In genomic region chr1:209260146-209260545, GRCh38 we compare ENCODE assay signal across 20 cellular contexts.
A peak's percentile ranks its signal among the peaks of the same experiment; 100 is the strongest.
DNase-seq lines count a peak whose midpoint lies in the region; ATAC-seq, FAIRE-seq and TF ChIP-seq lines count a peak whose summit lies in the region.
"Had no signal": no experiment of that assay in that cellular context is flagged by ENCODE, and none has a peak within 500 bp of the region (broad histone marks: within the 10 kb centered on the region; RNA-seq: fewer than 3 reads in every experiment).

No MANE protein-coding gene starts in this region.

- H2AFZ ChIP-seq in trophoblast cell (ENCODE audit: insufficient read depth, low read length, poor library complexity) (no peak overlapping the region), HepG2 (ENCODE audit: low read length) (no peak overlapping the region)
- H2AFZ ChIP-seq: GM23248 had no signal

- no peak overlapping the region for H4K8ac ChIP-seq in trophoblast cell (ENCODE audit: low read depth, low read length)

- no peaks in the 10 kb centered on the region for H3K27me3 ChIP-seq in trophoblast cell (ENCODE audit: insufficient read depth, low read length)
- no peaks in the 10 kb centered on the region for H3K27me3 ChIP-seq in HepG2 (ENCODE audit: control insufficient read depth in 1 of 2, insufficient read depth in 2 of 2, low read length in 2 of 2)

- H2BK12ac ChIP-seq in trophoblast cell (ENCODE audit: low read length) = no peak overlapping the region

- POLR2A ChIA-PET in HepG2 (lab: Yijun Ruan, JAX) = no interaction called here

- no peak overlapping the region for H3K14ac ChIP-seq in trophoblast cell (ENCODE audit: low read length)

- H3K4me1 ChIP-seq in trophoblast cell (ENCODE audit: control insufficient read depth in 1 of 2, insufficient read depth in 2 of 2, low read length in 2 of 2) = no peaks in the 10 kb centered on the region
- H3K4me1 ChIP-seq in HepG2 (ENCODE audit: insufficient read depth, low read length) = no peaks in the 10 kb centered on the region
- H3K4me1 ChIP-seq: A549, Caco-2 had no signal

- no peaks in the 10 kb centered on the region for H3K36me3 ChIP-seq in trophoblast cell (ENCODE audit: control insufficient read depth in 1 of 2, insufficient read depth in 2 of 2, low read length in 2 of 2)
- no peaks in the 10 kb centered on the region for H3K36me3 ChIP-seq in HepG2 (replicated peaks in 1 of 2; ENCODE audit: control insufficient read depth in 1 of 2, insufficient read depth in 2 of 2, low read length in 2 of 2)

- TF ChIP-seq EP300 in HepG2 (IDR thresholded peaks at IDR 0.05; ENCODE audit: low read depth in 2 of 2, low read length in 2 of 2) = no peak
- no peak for TF ChIP-seq EP300 in HepG2 (CRISPR knock-in tag; IDR thresholded peaks at IDR 0.05; ENCODE audit: borderline replicate concordance)

- TF ChIP-seq CTCF in cardiac fibroblast (IDR thresholded peaks at IDR 0.05; ENCODE audit: low read depth, low read length) (no peak), fibroblast of pulmonary artery (IDR thresholded peaks at IDR 0.05; ENCODE audit: low read length, missing control alignments) (no peak), HepG2 (CRISPR knock-in tag; IDR thresholded peaks at IDR 0.05) (no peak)

- no peaks in the 10 kb centered on the region for H3K79me2 ChIP-seq in trophoblast cell (ENCODE audit: control insufficient read depth, insufficient read depth, low read length, poor library complexity)
- H3K79me2 ChIP-seq in HepG2 (ENCODE audit: insufficient read depth, low read length) = no peaks in the 10 kb centered on the region

- no peak overlapping the region for H3K4ac ChIP-seq in trophoblast cell (ENCODE audit: low read depth, low read length)

- no peak overlapping the region for H3K23ac ChIP-seq in trophoblast cell (ENCODE audit: low read length)

- TF ChIP-seq RAD21 in HepG2 (CRISPR knock-in tag; IDR thresholded peaks at IDR 0.05) = no peak

- no peaks in the 10 kb centered on the region for H4K20me1 ChIP-seq in HepG2 (ENCODE audit: insufficient read depth, low read length)

- in situ Hi-C loops in HepG2 (cut with HindIII; ENCODE audit: extremely low pct_ligation_motif_present, low pct_unique_long_range_greater_than_20kb) = no loop called here

- H3K9me3 ChIP-seq in trophoblast cell (ENCODE audit: insufficient read depth, low read depth, low read length) = no peaks in the 10 kb centered on the region
- peaks cover 25% of the 10 kb centered on the region for H3K9me3 ChIP-seq in HepG2 (ENCODE audit: low read length)
- H3K9me3 ChIP-seq: Caco-2 had no signal

- CTCF ChIA-PET in HepG2 (lab: Yijun Ruan, JAX; ENCODE audit: low intra/inter-chr PET ratio, low total read pairs) = no interaction called here

- no peak for ATAC-seq in HepG2
- ATAC-seq: A549, HCT116 had no signal

- DNase-seq in NCI-H226 (peak; percentile 77), cardiac fibroblast (ENCODE audit: low read depth in 2 of 2) (peak; percentile 5 to 17), fibroblast of pulmonary artery (ENCODE audit: low read depth) (peak; percentile 16), trophoblast cell (peak; percentile 16 to 85), HepG2 (ENCODE audit: low spot score) (no peak), HCEC 1CT (no peak)
- DNase-seq in stimulated activated naive CD4-positive, alpha-beta T cell treated with Interleukin-2 at 50 U/mL for 16 hours (lab: John Stamatoyannopoulos, UW) = no peak
- DNase-seq: AML-193; Caco-2; CD4-positive, alpha-beta T cell; GM23248; HFFc6 had no signal

- TF ChIP-seq POLR2A in HepG2 (IDR thresholded peaks at IDR 0.05; ENCODE audit: insufficient read depth in 1 of 2, low read depth in 2 of 2, low read length in 2 of 2) = no peak

- no peak overlapping the region for H2AK5ac ChIP-seq in trophoblast cell (ENCODE audit: low read length)

- H2BK120ac ChIP-seq in trophoblast cell (ENCODE audit: insufficient read depth, low read length, poor library complexity) = no peak overlapping the region

- no TSS peak for BruUV-seq in HepG2 (replicated peaks; lab: Mats Ljungman, UMichigan)

- H3K9ac ChIP-seq in trophoblast cell (ENCODE audit: low read length) = no peak overlapping the region
- no peak overlapping the region for H3K9ac ChIP-seq in HepG2 (ENCODE audit: insufficient read depth, low read depth, low read length)
- H3K9ac ChIP-seq: GM23248 had no signal

- no peak overlapping the region for H2BK5ac ChIP-seq in trophoblast cell (ENCODE audit: low read depth, low read length, poor library complexity)

- no peak overlapping the region for H4K12ac ChIP-seq in trophoblast cell (ENCODE audit: low read depth, low read length)

- no peak overlapping the region for H3K4me2 ChIP-seq in trophoblast cell (ENCODE audit: low read length)
- no peak overlapping the region for H3K4me2 ChIP-seq in HepG2 (ENCODE audit: low read depth, low read length)
- H3K4me2 ChIP-seq: A549 had no signal

- H4K91ac ChIP-seq in trophoblast cell (ENCODE audit: low read depth, low read length) = no peak overlapping the region

- FAIRE-seq in HepG2 (lab: Jason Lieb, UNC) = no peak
- FAIRE-seq: A549, D721Med, GM12891, GM19239, HTR-8/SVneo had no signal

- no peaks in the 10 kb centered on the region for H3K79me1 ChIP-seq in trophoblast cell (ENCODE audit: low read length)

- no CpG with 5 or more reads among the region's 2 CpGs for WGBS in trophoblast cell (ENCODE audit: extremely low coverage, insufficient coverage, insufficient read length)
- WGBS in HepG2 (ENCODE audit: low lambda C conversion rate) = 3% methylated on average over 2 of the region's 2 CpGs

- intact Hi-C loops in HepG2 (cut with micrococcal nuclease; ENCODE audit: unreplicated experiment) = no loop called here

- H3K18ac ChIP-seq in trophoblast cell (ENCODE audit: low read length) = no peak overlapping the region

- H3K4me3 ChIP-seq in cardiac fibroblast (replicated peaks in 1 of 2; ENCODE audit: low read depth in 2 of 2, low read length in 2 of 2) (no peak overlapping the region), fibroblast of pulmonary artery (replicated peaks; ENCODE audit: low read depth, low read length) (no peak overlapping the region), trophoblast cell (ENCODE audit: low read depth, low read length) (no peak overlapping the region), HepG2 (replicated peaks in 1 of 3; ENCODE audit: insufficient read depth in 1 of 3, low read depth in 2 of 3, low read length in 3 of 3) (no peak overlapping the region)
- H3K4me3 ChIP-seq: A549, GM23248 had no signal

- H3K27ac ChIP-seq in trophoblast cell (ENCODE audit: low read depth, low read length) (no peak overlapping the region), HepG2 (ENCODE audit: extremely low read length, insufficient read depth, low read length) (no peak overlapping the region)
- H3K27ac ChIP-seq: 22Rv1, A549, C4-2B, GM23248 had no signal

TF ChIP-seq in HepG2, 621 proteins besides CTCF, POLR2A, EP300 and RAD21:
- TF ChIP-seq ELF3 (CRISPR knock-in tag; IDR thresholded peaks at IDR 0.05) (no peak), MZF1 (CRISPR knock-in tag; IDR thresholded peaks at IDR 0.05; ENCODE audit: borderline replicate concordance) (no peak), IRF1 (CRISPR knock-in tag; IDR thresholded peaks at IDR 0.05; ENCODE audit: low read depth) (no peak), ZNF563 (CRISPR knock-in tag; IDR thresholded peaks at IDR 0.05) (no peak), MLXIP (CRISPR knock-in tag; IDR thresholded peaks at IDR 0.05; ENCODE audit: borderline replicate concordance) (no peak), ZFP90 (CRISPR knock-in tag; IDR thresholded peaks at IDR 0.05; ENCODE audit: borderline replicate concordance) (no peak), NR2F6 (IDR thresholded peaks at IDR 0.05) (no peak), NR2F6 (CRISPR knock-in tag; IDR thresholded peaks at IDR 0.05) (no peak), CREB1 (IDR thresholded peaks at IDR 0.05) (no peak), CREB1 (CRISPR knock-in tag; IDR thresholded peaks at IDR 0.05) (no peak), GABPB1 (CRISPR knock-in tag; IDR thresholded peaks at IDR 0.05) (no peak), ZNF550 (CRISPR knock-in tag; IDR thresholded peaks at IDR 0.05; ENCODE audit: borderline replicate concordance) (no peak), ZNF678 (CRISPR knock-in tag; IDR thresholded peaks at IDR 0.05) (no peak), ZNF691 (CRISPR knock-in tag; IDR thresholded peaks at IDR 0.05; ENCODE audit: borderline replicate concordance, low read depth) (no peak), ZNF83 (CRISPR knock-in tag; IDR thresholded peaks at IDR 0.05; ENCODE audit: borderline replicate concordance) (no peak)

Comparison
In these comparisons a context has a peak if more than half of its experiments do, and no peak if none do; other contexts are left out.
1. DNase-seq: peak in NCI-H226 (single experiment), cardiac fibroblast (2 of 2), fibroblast of pulmonary artery (single experiment) and trophoblast cell (2 of 2); none in HepG2 (single experiment), HCEC 1CT (single experiment) and stimulated activated naive CD4-positive, alpha-beta T cell treated with Interleukin-2 at 50 U/mL for 16 hours (single experiment).